In the genomic region with DNA sequence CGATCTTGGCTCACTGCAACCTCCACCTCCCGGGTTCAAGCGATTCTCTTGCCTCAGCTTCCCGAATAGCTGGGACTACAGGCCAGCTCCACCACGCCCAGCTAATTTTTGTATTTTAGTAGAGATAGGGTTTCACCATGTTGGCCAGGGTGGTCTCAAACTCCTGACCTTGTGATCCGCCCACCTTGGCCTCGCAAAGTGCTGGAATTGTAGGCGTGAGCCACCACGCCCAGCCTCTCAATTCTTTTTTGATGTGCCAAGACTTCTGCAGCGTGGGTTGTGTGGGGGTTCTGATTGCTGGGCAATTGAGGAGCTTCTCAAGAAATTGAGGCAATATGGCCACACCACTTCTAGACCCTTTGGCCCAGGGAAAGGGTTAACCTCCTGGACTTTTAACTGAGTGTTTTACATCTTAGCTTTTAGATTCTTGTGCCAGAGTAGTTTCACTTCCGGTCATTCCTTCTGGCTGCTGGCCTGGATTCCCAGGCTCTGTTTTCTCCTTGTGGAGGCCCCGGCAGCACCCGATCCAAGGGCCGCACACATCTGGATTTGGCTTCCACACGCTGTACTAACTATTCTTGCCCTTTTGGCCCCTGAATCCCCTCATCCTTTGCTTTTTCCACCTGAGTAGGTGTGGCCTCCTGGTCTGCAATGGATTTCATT, we compare ENCODE assay signal across 11 cellular contexts. TPM values are rescaled to one million over a fixed set of nuclear protein-coding genes. Genes with fewer than 3 reads are reported as not detected.
DNase-seq lines count a peak whose midpoint lies in the region; ATAC-seq and TF ChIP-seq lines count a peak whose summit lies in the region.
"Had no signal": no experiment of that assay in that cellular context is flagged by ENCODE, and none has a peak within 500 bp of the region (broad histone marks: within the 10 kb centered on the region; RNA-seq: fewer than 3 reads in every experiment).

No MANE protein-coding gene starts in this region.

- intact Hi-C loops in ascending aorta (cut with DNase I) (loop anchor here (1.0 kb wide), 1 partner anchor 15 kb away; no protein-coding TSS in a partner anchor), right cardiac atrium (cut with DNase I) (no loop called here)

- H3K27me3 ChIP-seq in BLaER1 treated with 17β-estradiol and CSF1 and Interleukin-3, amounts not matched to agents 10 nM and 100 nM, result no peaks in the 10 kb centered on the region
- no peaks in the 10 kb centered on the region for H3K27me3 ChIP-seq in ascending aorta
- no peaks in the 10 kb centered on the region for H3K27me3 ChIP-seq in right cardiac atrium (ENCODE audit: control insufficient read depth, insufficient read depth)

- peaks cover 0 to 45% (median 26%) of the 10 kb centered on the region in 11 experiments; a peak in 13 of 22 replicates for H3K36me3 ChIP-seq in BLaER1 treated with 17β-estradiol and CSF1 and Interleukin-3, amounts not matched to agents 10 nM and 100 nM
- H3K36me3 ChIP-seq in ascending aorta, result no peaks in the 10 kb centered on the region

- DNase-seq in ascending aorta (ENCODE audit: low spot score in 2 of 2) (peak in 1 of 2 donors; percentile 72), right cardiac atrium (peak; percentile 68 to 89 (median 86)), renal cortical epithelial cell (ENCODE audit: low read depth) (peak; percentile 43), HuH-7 (ENCODE audit: low spot score) (no peak), GOT3 (lab: John Stamatoyannopoulos, UW) (no peak), iPS-NIHi7 (ENCODE audit: extremely low spot score) (no peak), HUDEP-2 (lab: John Stamatoyannopoulos, UW; ENCODE audit: unreplicated experiment in 76 of 76) (no peak)
- DNase-seq: activated CD4-positive, alpha-beta T cell treated with anti-CD3 and anti-CD28 coated beads, Interleukin-2, amount 50 U/mL, for 1 hour; CD4-positive, alpha-beta memory T cell had no signal

- peak; percentile 71 for ATAC-seq in right cardiac atrium

- peak overlapping the region; percentile 42 to 92 (median 72) for H3K4me2 ChIP-seq in BLaER1 treated with 17β-estradiol and CSF1 and Interleukin-3, amounts not matched to agents 10 nM and 100 nM
- H3K4me2 ChIP-seq: KMS-11 had no signal

- no peaks in the 10 kb centered on the region for H3K9me3 ChIP-seq in BLaER1 treated with 17β-estradiol and CSF1 and Interleukin-3, amounts not matched to agents 10 nM and 100 nM (replicated peaks in 1 of 11)
- H3K9me3 ChIP-seq in ascending aorta, result no peaks in the 10 kb centered on the region
- H3K9me3 ChIP-seq in right cardiac atrium (ENCODE audit: control insufficient read depth, low read length), result no peaks in the 10 kb centered on the region

- H3K4me1 ChIP-seq in BLaER1 treated with 17β-estradiol and CSF1 and Interleukin-3, amounts not matched to agents 10 nM and 100 nM, result peaks cover 77 to 98% (median 96%) of the 10 kb centered on the region in 10 experiments
- H3K4me1 ChIP-seq in ascending aorta (peaks cover 6 to 26% of the 10 kb centered on the region in 2 donors), right cardiac atrium (ENCODE audit: control insufficient read depth, insufficient read depth, low read length) (peaks cover 17% of the 10 kb centered on the region)

- WGBS in right cardiac atrium, result 50% methylated on average over 15 of the region's 15 CpGs

- no peak overlapping the region for H3K4me3 ChIP-seq in BLaER1 treated with 17β-estradiol and CSF1 and Interleukin-3, amounts not matched to agents 10 nM and 100 nM
- H3K4me3 ChIP-seq in ascending aorta (peak overlapping the region; percentile 20 to 40), right cardiac atrium (ENCODE audit: low read length) (no peak overlapping the region)

- no peak for TF ChIP-seq CTCF in ascending aorta (IDR thresholded peaks at IDR 0.05)

- no peak overlapping the region; a peak in 1 of 22 replicates for H3K9ac ChIP-seq in BLaER1 treated with 17β-estradiol and CSF1 and Interleukin-3, amounts not matched to agents 10 nM and 100 nM
- H3K9ac ChIP-seq: KMS-11 had no signal

- H3K27ac ChIP-seq in BLaER1 treated with 17β-estradiol and CSF1 and Interleukin-3, amounts not matched to agents 10 nM and 100 nM, result peak overlapping the region in 7 of 11 experiments; percentile 0 to 38 (median 18); a peak in 9 of 22 replicates
- peak overlapping the region; percentile 63 to 74 for H3K27ac ChIP-seq in ascending aorta
- H3K27ac ChIP-seq in right cardiac atrium (ENCODE audit: low read length), result peak overlapping the region; percentile 17
- H3K27ac ChIP-seq: KMS-11 had no signal

- H4K20me1 ChIP-seq in BLaER1 treated with 17β-estradiol and CSF1 and Interleukin-3, amounts not matched to agents 10 nM and 100 nM, result peaks cover 67 to 100% (median 99%) of the 10 kb centered on the region in 11 experiments; a peak in 21 of 22 replicates

RNA-seq across cellular contexts. Expression of gene SMARCA4, which starts 14.7 kb away (rescaled TPM):
- total RNA-seq in ascending aorta, result 89.5 TPM
- 10 to 100 TPM; 33.1 to 49.6 (median 45.6) TPM for total RNA-seq in right cardiac atrium
- polyA plus RNA-seq in right cardiac atrium, result 39.7 TPM
- total RNA-seq in renal cortical epithelial cell, result 83.0 and 313 TPM in 2 replicates

RNA-seq across cellular contexts. Expression of gene TIMM29, which starts 46.9 kb away (rescaled TPM):
- total RNA-seq in ascending aorta, result 66.9 TPM
- total RNA-seq in right cardiac atrium, result 10 to 100 TPM; 12.2 to 14.5 (median 13.0) TPM
- 14.1 TPM for polyA plus RNA-seq in right cardiac atrium
- 38.9 and 48.6 TPM in 2 replicates for total RNA-seq in renal cortical epithelial cell

RNA-seq across cellular contexts. Expression of gene YIPF2, which starts 47.1 kb away (rescaled TPM):
- 139 TPM for total RNA-seq in ascending aorta
- total RNA-seq in right cardiac atrium, result 10 to 100 TPM; 19.3 to 25.5 (median 24.4) TPM
- polyA plus RNA-seq in right cardiac atrium, result 26.5 TPM
- 67.5 and 148 TPM in 2 replicates for total RNA-seq in renal cortical epithelial cell

Comparison
In these comparisons a context has a peak if more than half of its experiments do, and no peak if none do; other contexts are left out.
1. H3K27ac ChIP-seq: peak in every context shown above with its lines; median percentile 68 in ascending aorta; 18 in BLaER1 treated with 17β-estradiol and CSF1 and Interleukin-3, amounts not matched to agents 10 nM and 100 nM; 17 in right cardiac atrium.
2. H3K4me3 ChIP-seq: peak in ascending aorta (2 of 2); none in BLaER1 treated with 17β-estradiol and CSF1 and Interleukin-3, amounts not matched to agents 10 nM and 100 nM (0 of 10) and right cardiac atrium (single experiment).
3. DNase-seq: peak in right cardiac atrium (3 of 3) and renal cortical epithelial cell (single experiment); none in HuH-7 (single experiment), GOT3 (single experiment), iPS-NIHi7 (single experiment) and HUDEP-2 (0 of 76).